Comparison of ENCODE assay signal across 1 cellular context in genomic region chr10:62817120-62817762, GRCh38.
TF ChIP-seq lines count a peak whose summit lies in the region.

No MANE protein-coding gene starts in this region.

TF ChIP-seq in K562, 482 proteins besides CTCF, POLR2A, EP300 and RAD21 (continued from another document and continues in another):
- TF ChIP-seq NR0B1 (IDR thresholded peaks at IDR 0.05; ENCODE audit: partially characterized antibody), result no peak
- TF ChIP-seq HBP1 (CRISPR knock-in tag; IDR thresholded peaks at IDR 0.05), result no peak
- 0 out of 2 replicates have a peak, but pooled peaks have one; percentile 36 for TF ChIP-seq SMARCC2 (IDR thresholded peaks at IDR 0.05; ENCODE audit: low read depth)
- TF ChIP-seq SREBF1 (IDR thresholded peaks at IDR 0.05; ENCODE audit: borderline replicate concordance, low read depth, low read length), result no peak
- TF ChIP-seq CBFA2T2 (conservative IDR thresholded peaks at IDR 0.05), result peak; percentile 23; the same call in 1 of the 2 replicates
- TF ChIP-seq USF2 (CRISPR knock-in tag; IDR thresholded peaks at IDR 0.05), result no peak
- TF ChIP-seq HNRNPUL1 (IDR thresholded peaks at IDR 0.05; ENCODE audit: low read length), result no peak
- no peak for TF ChIP-seq MAFF (IDR thresholded peaks at IDR 0.05; ENCODE audit: low read length)
- TF ChIP-seq HDAC1 (IDR thresholded peaks at IDR 0.05), result peak in 1 of 2 experiments; percentile 61; a peak in 1 of 4 replicates
- TF ChIP-seq, protein P1, sequence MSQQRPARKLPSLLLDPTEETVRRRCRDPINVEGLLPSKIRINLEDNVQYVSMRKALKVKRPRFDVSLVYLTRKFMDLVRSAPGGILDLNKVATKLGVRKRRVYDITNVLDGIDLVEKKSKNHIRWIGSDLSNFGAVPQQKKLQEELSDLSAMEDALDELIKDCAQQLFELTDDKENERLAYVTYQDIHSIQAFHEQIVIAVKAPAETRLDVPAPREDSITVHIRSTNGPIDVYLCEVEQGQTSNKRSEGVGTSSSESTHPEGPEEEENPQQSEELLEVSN (IDR thresholded peaks at IDR 0.05; ENCODE audit: borderline replicate concordance in 1 of 2, extremely low read depth in 1 of 2, insufficient read depth in 1 of 2, insufficient read length in 1 of 2, low read depth in 1 of 2, low read length in 1 of 2, poor library complexity in 1 of 2, severe bottlenecking in 1 of 2), result peak; percentile 47 to 71
- TF ChIP-seq SETDB1 (IDR thresholded peaks at IDR 0.05; ENCODE audit: low read length), result no peak
- TF ChIP-seq, protein P2, sequence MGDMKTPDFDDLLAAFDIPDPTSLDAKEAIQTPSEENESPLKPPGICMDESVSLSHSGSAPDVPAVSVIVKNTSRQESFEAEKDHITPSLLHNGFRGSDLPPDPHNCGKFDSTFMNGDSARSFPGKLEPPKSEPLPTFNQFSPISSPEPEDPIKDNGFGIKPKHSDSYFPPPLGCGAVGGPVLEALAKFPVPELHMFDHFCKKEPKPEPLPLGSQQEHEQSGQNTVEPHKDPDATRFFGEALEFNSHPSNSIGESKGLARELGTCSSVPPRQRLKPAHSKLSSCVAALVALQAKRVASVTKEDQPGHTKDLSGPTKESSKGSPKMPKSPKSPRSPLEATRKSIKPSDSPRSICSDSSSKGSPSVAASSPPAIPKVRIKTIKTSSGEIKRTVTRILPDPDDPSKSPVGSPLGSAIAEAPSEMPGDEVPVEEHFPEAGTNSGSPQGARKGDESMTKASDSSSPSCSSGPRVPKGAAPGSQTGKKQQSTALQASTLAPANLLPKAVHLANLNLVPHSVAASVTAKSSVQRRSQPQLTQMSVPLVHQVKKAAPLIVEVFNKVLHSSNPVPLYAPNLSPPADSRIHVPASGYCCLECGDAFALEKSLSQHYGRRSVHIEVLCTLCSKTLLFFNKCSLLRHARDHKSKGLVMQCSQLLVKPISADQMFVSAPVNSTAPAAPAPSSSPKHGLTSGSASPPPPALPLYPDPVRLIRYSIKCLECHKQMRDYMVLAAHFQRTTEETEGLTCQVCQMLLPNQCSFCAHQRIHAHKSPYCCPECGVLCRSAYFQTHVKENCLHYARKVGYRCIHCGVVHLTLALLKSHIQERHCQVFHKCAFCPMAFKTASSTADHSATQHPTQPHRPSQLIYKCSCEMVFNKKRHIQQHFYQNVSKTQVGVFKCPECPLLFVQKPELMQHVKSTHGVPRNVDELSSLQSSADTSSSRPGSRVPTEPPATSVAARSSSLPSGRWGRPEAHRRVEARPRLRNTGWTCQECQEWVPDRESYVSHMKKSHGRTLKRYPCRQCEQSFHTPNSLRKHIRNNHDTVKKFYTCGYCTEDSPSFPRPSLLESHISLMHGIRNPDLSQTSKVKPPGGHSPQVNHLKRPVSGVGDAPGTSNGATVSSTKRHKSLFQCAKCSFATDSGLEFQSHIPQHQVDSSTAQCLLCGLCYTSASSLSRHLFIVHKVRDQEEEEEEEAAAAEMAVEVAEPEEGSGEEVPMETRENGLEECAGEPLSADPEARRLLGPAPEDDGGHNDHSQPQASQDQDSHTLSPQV (IDR thresholded peaks at IDR 0.05), result no peak
- TF ChIP-seq VEZF1 (CRISPR knock-in tag; IDR thresholded peaks at IDR 0.05), result peak; percentile 58
- TF ChIP-seq GATAD2B (IDR thresholded peaks at IDR 0.05; ENCODE audit: borderline replicate concordance), result no peak
- TF ChIP-seq TGIF2 (CRISPR knock-in tag; IDR thresholded peaks at IDR 0.05), result no peak
- no peak for TF ChIP-seq PHF8 (IDR thresholded peaks at IDR 0.05; ENCODE audit: borderline replicate concordance, low read length)
- TF ChIP-seq, protein P3, sequence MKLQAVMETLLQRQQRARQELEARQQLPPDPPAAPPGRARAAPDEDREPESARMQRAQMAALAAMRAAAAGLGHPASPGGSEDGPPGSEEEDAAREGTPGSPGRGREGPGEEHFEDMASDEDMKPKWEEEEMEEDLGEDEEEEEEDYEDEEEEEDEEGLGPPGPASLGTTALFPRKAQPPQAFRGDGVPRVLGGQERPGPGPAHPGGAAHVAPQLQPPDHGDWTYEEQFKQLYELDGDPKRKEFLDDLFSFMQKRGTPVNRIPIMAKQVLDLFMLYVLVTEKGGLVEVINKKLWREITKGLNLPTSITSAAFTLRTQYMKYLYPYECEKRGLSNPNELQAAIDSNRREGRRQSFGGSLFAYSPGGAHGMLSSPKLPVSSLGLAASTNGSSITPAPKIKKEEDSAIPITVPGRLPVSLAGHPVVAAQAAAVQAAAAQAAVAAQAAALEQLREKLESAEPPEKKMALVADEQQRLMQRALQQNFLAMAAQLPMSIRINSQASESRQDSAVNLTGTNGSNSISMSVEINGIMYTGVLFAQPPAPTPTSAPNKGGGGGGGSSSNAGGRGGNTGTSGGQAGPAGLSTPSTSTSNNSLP (IDR thresholded peaks at IDR 0.05; ENCODE audit: borderline replicate concordance, low read depth, low read length), result no peak
- TF ChIP-seq, protein P4, sequence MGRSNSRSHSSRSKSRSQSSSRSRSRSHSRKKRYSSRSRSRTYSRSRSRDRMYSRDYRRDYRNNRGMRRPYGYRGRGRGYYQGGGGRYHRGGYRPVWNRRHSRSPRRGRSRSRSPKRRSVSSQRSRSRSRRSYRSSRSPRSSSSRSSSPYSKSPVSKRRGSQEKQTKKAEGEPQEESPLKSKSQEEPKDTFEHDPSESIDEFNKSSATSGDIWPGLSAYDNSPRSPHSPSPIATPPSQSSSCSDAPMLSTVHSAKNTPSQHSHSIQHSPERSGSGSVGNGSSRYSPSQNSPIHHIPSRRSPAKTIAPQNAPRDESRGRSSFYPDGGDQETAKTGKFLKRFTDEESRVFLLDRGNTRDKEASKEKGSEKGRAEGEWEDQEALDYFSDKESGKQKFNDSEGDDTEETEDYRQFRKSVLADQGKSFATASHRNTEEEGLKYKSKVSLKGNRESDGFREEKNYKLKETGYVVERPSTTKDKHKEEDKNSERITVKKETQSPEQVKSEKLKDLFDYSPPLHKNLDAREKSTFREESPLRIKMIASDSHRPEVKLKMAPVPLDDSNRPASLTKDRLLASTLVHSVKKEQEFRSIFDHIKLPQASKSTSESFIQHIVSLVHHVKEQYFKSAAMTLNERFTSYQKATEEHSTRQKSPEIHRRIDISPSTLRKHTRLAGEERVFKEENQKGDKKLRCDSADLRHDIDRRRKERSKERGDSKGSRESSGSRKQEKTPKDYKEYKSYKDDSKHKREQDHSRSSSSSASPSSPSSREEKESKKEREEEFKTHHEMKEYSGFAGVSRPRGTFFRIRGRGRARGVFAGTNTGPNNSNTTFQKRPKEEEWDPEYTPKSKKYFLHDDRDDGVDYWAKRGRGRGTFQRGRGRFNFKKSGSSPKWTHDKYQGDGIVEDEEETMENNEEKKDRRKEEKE (IDR thresholded peaks at IDR 0.05; ENCODE audit: borderline replicate concordance in 1 of 2, control insufficient read depth in 1 of 2, low read depth in 2 of 2, low read length in 1 of 2), result no peak
- TF ChIP-seq EWSR1 (IDR thresholded peaks at IDR 0.05; ENCODE audit: borderline replicate concordance, low read depth, partially characterized antibody), result no peak
- no peak for TF ChIP-seq ZBTB17 (CRISPR knock-in tag; IDR thresholded peaks at IDR 0.05)
- no peak for TF ChIP-seq RFX7 (CRISPR knock-in tag; IDR thresholded peaks at IDR 0.05)
- no peak for TF ChIP-seq ZNF780A (CRISPR knock-in tag; IDR thresholded peaks at IDR 0.05)
- TF ChIP-seq GTF3C2 (IDR thresholded peaks at IDR 0.05; ENCODE audit: borderline replicate concordance, extremely low read depth, insufficient read length), result no peak
- TF ChIP-seq TFAP4 (CRISPR knock-in tag; IDR thresholded peaks at IDR 0.05; ENCODE audit: borderline replicate concordance), result peak; percentile 81; the same call in 1 of the 2 replicates
- TF ChIP-seq CREB1 (IDR thresholded peaks at IDR 0.05), result no peak
- no peak for TF ChIP-seq CREB1 (CRISPR knock-in tag; IDR thresholded peaks at IDR 0.05)
- TF ChIP-seq NFRKB (IDR thresholded peaks at IDR 0.05; ENCODE audit: low read depth), result no peak
- TF ChIP-seq XRCC4 (IDR thresholded peaks at IDR 0.05; ENCODE audit: extremely low read depth, insufficient read depth, insufficient read length), result no peak
- TF ChIP-seq, protein P5, sequence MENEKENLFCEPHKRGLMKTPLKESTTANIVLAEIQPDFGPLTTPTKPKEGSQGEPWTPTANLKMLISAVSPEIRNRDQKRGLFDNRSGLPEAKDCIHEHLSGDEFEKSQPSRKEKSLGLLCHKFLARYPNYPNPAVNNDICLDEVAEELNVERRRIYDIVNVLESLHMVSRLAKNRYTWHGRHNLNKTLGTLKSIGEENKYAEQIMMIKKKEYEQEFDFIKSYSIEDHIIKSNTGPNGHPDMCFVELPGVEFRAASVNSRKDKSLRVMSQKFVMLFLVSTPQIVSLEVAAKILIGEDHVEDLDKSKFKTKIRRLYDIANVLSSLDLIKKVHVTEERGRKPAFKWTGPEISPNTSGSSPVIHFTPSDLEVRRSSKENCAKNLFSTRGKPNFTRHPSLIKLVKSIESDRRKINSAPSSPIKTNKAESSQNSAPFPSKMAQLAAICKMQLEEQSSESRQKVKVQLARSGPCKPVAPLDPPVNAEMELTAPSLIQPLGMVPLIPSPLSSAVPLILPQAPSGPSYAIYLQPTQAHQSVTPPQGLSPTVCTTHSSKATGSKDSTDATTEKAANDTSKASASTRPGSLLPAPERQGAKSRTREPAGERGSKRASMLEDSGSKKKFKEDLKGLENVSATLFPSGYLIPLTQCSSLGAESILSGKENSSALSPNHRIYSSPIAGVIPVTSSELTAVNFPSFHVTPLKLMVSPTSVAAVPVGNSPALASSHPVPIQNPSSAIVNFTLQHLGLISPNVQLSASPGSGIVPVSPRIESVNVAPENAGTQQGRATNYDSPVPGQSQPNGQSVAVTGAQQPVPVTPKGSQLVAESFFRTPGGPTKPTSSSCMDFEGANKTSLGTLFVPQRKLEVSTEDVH (IDR thresholded peaks at IDR 0.05; ENCODE audit: low read depth, partially characterized antibody), result peak; percentile 36
- no peak for TF ChIP-seq BCL6 (CRISPR knock-in tag; IDR thresholded peaks at IDR 0.05)
- TF ChIP-seq CBFA2T3 (IDR thresholded peaks at IDR 0.05), result peak; percentile 46
- TF ChIP-seq CREM (IDR thresholded peaks at IDR 0.05; ENCODE audit: low read depth), result peak; percentile 49; the same call in 1 of the 2 replicates
- TF ChIP-seq ZSCAN29 (IDR thresholded peaks at IDR 0.05), result no peak
- TF ChIP-seq NCOA6 (IDR thresholded peaks at IDR 0.05), result peak; percentile 33; the same call in 1 of the 2 replicates
